In the genomic region with DNA sequence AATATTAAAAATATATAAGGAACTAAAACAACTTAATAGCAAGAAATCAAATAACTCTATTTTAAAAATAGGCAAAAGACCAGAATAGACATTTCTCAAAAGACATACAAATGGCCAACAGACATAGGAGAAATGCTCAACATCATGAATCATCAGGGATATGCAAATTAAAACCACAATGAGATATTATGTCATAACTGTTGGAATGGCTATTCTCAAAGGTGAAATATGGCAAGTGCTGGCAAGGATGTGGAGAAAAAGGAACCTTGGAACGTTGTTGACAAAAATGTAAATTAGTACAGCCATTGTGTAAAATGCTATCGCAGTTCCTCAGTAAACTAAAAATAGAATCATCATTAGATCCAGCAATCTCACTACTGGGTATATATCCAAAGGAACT, we compare ENCODE assay signal across 19 cellular contexts.
DNase-seq lines count a peak whose midpoint lies in the region; ATAC-seq, FAIRE-seq and TF ChIP-seq lines count a peak whose summit lies in the region.
"Had no signal": no experiment of that assay in that cellular context is flagged by ENCODE, and none has a peak within 500 bp of the region (broad histone marks: within the 10 kb centered on the region; RNA-seq: fewer than 3 reads in every experiment).

No MANE protein-coding gene starts in this region.

- dilution Hi-C loops in mammary epithelial cell (cut with HindIII; ENCODE audit: low sequenced_read_pairs), result no loop called here

- peaks cover 3% of the 10 kb centered on the region for H3K9me3 ChIP-seq in mammary epithelial cell (replicated peaks; ENCODE audit: insufficient read depth, low read length)
- H3K9me3 ChIP-seq: adrenal gland, gastroesophageal sphincter had no signal

- no peaks in the 10 kb centered on the region for H4K20me1 ChIP-seq in mammary epithelial cell (ENCODE audit: insufficient read depth, low read length)

- H3K36me3 ChIP-seq in mammary epithelial cell (ENCODE audit: insufficient read depth, low read length), result no peaks in the 10 kb centered on the region
- H3K36me3 ChIP-seq: adrenal gland, gastroesophageal sphincter, left ventricle myocardium inferior had no signal

- 14% methylated on average over 2 of the region's 2 CpGs for WGBS in mammary epithelial cell (ENCODE audit: low coverage, missing lambda C conversion rate)

- CTCF ChIA-PET in mammary epithelial cell (lab: Charles Lee; ENCODE audit: low non-redundant PET), result no interaction called here

- no peaks in the 10 kb centered on the region for H3K27me3 ChIP-seq in mammary epithelial cell (ENCODE audit: insufficient read depth, low read length)
- H3K27me3 ChIP-seq: adrenal gland, gastroesophageal sphincter had no signal

- intact Hi-C loops in mammary epithelial cell (cut with micrococcal nuclease) (no loop called here), left colon (cut with DNase I, micrococcal nuclease) (no loop called here)

- ATAC-seq in left colon, result no peak
- ATAC-seq: gastroesophageal sphincter had no signal

- TF ChIP-seq CTCF in mammary epithelial cell (conservative IDR thresholded peaks at IDR 0.05 in 1 of 2, IDR thresholded peaks at IDR 0.05 in 1 of 2; ENCODE audit: extremely low read depth in 1 of 2, insufficient read depth in 1 of 2, low read depth in 1 of 2, low read length in 2 of 2) (no peak), foreskin fibroblast (IDR thresholded peaks at IDR 0.05; ENCODE audit: low read depth, low read length) (no peak)

- no peaks in the 10 kb centered on the region for H3K79me2 ChIP-seq in mammary epithelial cell (ENCODE audit: insufficient read depth, low read length)

- BruUV-seq in mammary epithelial cell (replicated peaks; lab: Mats Ljungman, UMichigan), result no TSS peak

- H3K4me2 ChIP-seq in mammary epithelial cell (ENCODE audit: insufficient read depth, low read depth, low read length), result no peak overlapping the region
- H3K4me2 ChIP-seq: KMS-11 had no signal

- no peak for FAIRE-seq in GM19239 (lab: Jason Lieb, UNC)

- peak; percentile 14 for DNase-seq in Daoy (ENCODE audit: low read depth)
- DNase-seq in LHCN-M2 (ENCODE audit: low read depth), result peak; percentile 66
- peak; percentile 67 for DNase-seq in mammary epithelial cell
- peak; percentile 14 to 62 for DNase-seq in foreskin fibroblast
- no peak for DNase-seq in left colon
- no peak for DNase-seq in GM19239 (ENCODE audit: insufficient read length, low spot score)
- no peak for DNase-seq in NCI-H2107 treated with DMSO at 0.1 percent for 48 hours (lab: John Stamatoyannopoulos, UW; ENCODE audit: unreplicated experiment)
- no peak for DNase-seq in NCI-H1048 (lab: John Stamatoyannopoulos, UW)
- DNase-seq: activated CD4-positive, alpha-beta T cell treated with anti-CD3 and anti-CD28 coated beads, Interleukin-2, amount 50 U/mL, for 1 hour; activated gamma-delta T cell treated with Interleukin-2 at 50 U/mL for 16 hours; adrenal gland; endodermal cell; left ventricle myocardium inferior; NCI-H1105; NCI-H2081; NCI-H510A treated with DMSO at 0.1 percent for 48 hours had no signal

- H2AFZ ChIP-seq in mammary epithelial cell (ENCODE audit: low read depth, low read length), result no peak overlapping the region

- no peak overlapping the region for H3K27ac ChIP-seq in mammary epithelial cell (ENCODE audit: insufficient read depth, low read depth, low read length)
- H3K27ac ChIP-seq: adrenal gland, gastroesophageal sphincter, KMS-11, left ventricle myocardium inferior, VCaP had no signal

- no peak overlapping the region for H3K9ac ChIP-seq in mammary epithelial cell (ENCODE audit: insufficient read depth, low read length)
- H3K9ac ChIP-seq: KMS-11 had no signal

- in situ Hi-C loops in mammary epithelial cell (cut with MboI; ENCODE audit: low sequenced_read_pairs in 2 of 2), result no loop called here

- H3K4me3 ChIP-seq in mammary epithelial cell (replicated peaks in 1 of 3; ENCODE audit: insufficient read depth in 1 of 3, low read depth in 2 of 3, low read length in 3 of 3) (no peak overlapping the region), foreskin fibroblast (ENCODE audit: low read depth in 1 of 2, low read length in 2 of 2) (no peak overlapping the region)
- H3K4me3 ChIP-seq: adrenal gland, gastroesophageal sphincter, left ventricle myocardium inferior had no signal

- peaks cover 2% of the 10 kb centered on the region for H3K4me1 ChIP-seq in mammary epithelial cell (ENCODE audit: insufficient read depth, low read length)
- H3K4me1 ChIP-seq: adrenal gland, gastroesophageal sphincter had no signal

Comparison
In these comparisons a context has a peak if more than half of its experiments do, and no peak if none do; other contexts are left out.
1. DNase-seq: peak in Daoy (single experiment), LHCN-M2 (single experiment), mammary epithelial cell (single experiment) and foreskin fibroblast (2 of 2); none in left colon (0 of 2), GM19239 (single experiment), NCI-H2107 treated with DMSO at 0.1 percent for 48 hours (single experiment) and NCI-H1048 (single experiment).